ENCODE assay signal across 15 cellular contexts in genomic region chr6:107698146-107698545, GRCh38.
DNase-seq lines count a peak whose midpoint lies in the region; ATAC-seq, FAIRE-seq and TF ChIP-seq lines count a peak whose summit lies in the region.
"Had no signal": no experiment of that assay in that cellular context is flagged by ENCODE, and none has a peak within 500 bp of the region (broad histone marks: within the 10 kb centered on the region; RNA-seq: fewer than 3 reads in every experiment).

No MANE protein-coding gene starts in this region.

- H3K9me3 Mint-ChIP-seq in naive thymus-derived CD8-positive, alpha-beta T cell = peaks cover 0 to 11% (median 0%) of the 10 kb centered on the region in 9 donors
- peaks cover 9% of the 10 kb centered on the region for H3K9me3 Mint-ChIP-seq in neural progenitor cell
- H3K9me3 Mint-ChIP-seq in activated T-helper 2 cell treated with anti-CD3 and anti-CD28 coated beads, Interferon-gamma antibody, Interleukin-2, Interleukin-4, amounts not matched to agents 10 μg/mL and 5 μg/mL and 100 μg/mL, durations not matched to agents 14 hours and 24 hours and 36 hours = no peaks in the 10 kb centered on the region

- no peaks in the 10 kb centered on the region for H3F3A ChIP-seq in neural progenitor cell (ENCODE audit: low read depth)

- no peaks in the 10 kb centered on the region for H3K27me3 Mint-ChIP-seq in naive thymus-derived CD8-positive, alpha-beta T cell
- peaks cover 9% of the 10 kb centered on the region for H3K27me3 Mint-ChIP-seq in neural progenitor cell (ENCODE audit: insufficient read depth, low read depth)
- H3K27me3 Mint-ChIP-seq in activated T-helper 2 cell treated with anti-CD3 and anti-CD28 coated beads, Interferon-gamma antibody, Interleukin-2, Interleukin-4, amounts not matched to agents 10 μg/mL and 5 μg/mL and 100 μg/mL, durations not matched to agents 14 hours and 24 hours and 36 hours (ENCODE audit: low read depth) = peaks cover 25% of the 10 kb centered on the region

- H3K4me2 ChIP-seq in neural progenitor cell = no peak overlapping the region

- peaks cover 0 to 5% (median 4%) of the 10 kb centered on the region in 3 donors for H3K36me3 Mint-ChIP-seq in naive thymus-derived CD8-positive, alpha-beta T cell
- no peaks in the 10 kb centered on the region for H3K36me3 Mint-ChIP-seq in neural progenitor cell
- no peaks in the 10 kb centered on the region for H3K36me3 Mint-ChIP-seq in activated T-helper 2 cell treated with anti-CD3 and anti-CD28 coated beads, Interferon-gamma antibody, Interleukin-2, Interleukin-4, amounts not matched to agents 10 μg/mL and 5 μg/mL and 100 μg/mL, durations not matched to agents 14 hours and 24 hours and 36 hours (ENCODE audit: low read depth)

- H3K4me1 ChIP-seq in neural progenitor cell = no peaks in the 10 kb centered on the region

- no peak overlapping the region for H3K27ac ChIP-seq in neural progenitor cell

- H3K27ac Mint-ChIP-seq in naive thymus-derived CD8-positive, alpha-beta T cell = peak overlapping the region in 7 of 10 donors; percentile 11 to 75 (median 21)
- no peak overlapping the region for H3K27ac Mint-ChIP-seq in neural progenitor cell
- no peak overlapping the region for H3K27ac Mint-ChIP-seq in activated T-helper 2 cell treated with anti-CD3 and anti-CD28 coated beads, Interferon-gamma antibody, Interleukin-2, Interleukin-4, amounts not matched to agents 10 μg/mL and 5 μg/mL and 100 μg/mL, durations not matched to agents 14 hours and 24 hours and 36 hours
- H3K27ac Mint-ChIP-seq: activated CD8-positive, alpha-beta memory T cell treated with anti-CD3 and anti-CD28 coated beads, Interleukin-2, amount 10 ng/mL, durations not matched to agents 7 days and 5 days had no signal

- no peak overlapping the region for H2AFZ ChIP-seq in neural progenitor cell (replicated peaks)

- no peak for ATAC-seq in naive thymus-derived CD8-positive, alpha-beta T cell
- no peak for ATAC-seq in GM18511 (IDR thresholded peaks at IDR 0.05; ENCODE audit: unreplicated experiment)
- ATAC-seq: activated CD8-positive, alpha-beta memory T cell treated with anti-CD3 and anti-CD28 coated beads, Interleukin-2, amount 10 ng/mL, durations not matched to agents 7 days and 5 days; GM12878 had no signal

- H3K4me3 Mint-ChIP-seq in naive thymus-derived CD8-positive, alpha-beta T cell = no peak overlapping the region
- H3K4me3 Mint-ChIP-seq in neural progenitor cell = no peak overlapping the region
- no peak overlapping the region for H3K4me3 Mint-ChIP-seq in activated T-helper 2 cell treated with anti-CD3 and anti-CD28 coated beads, Interferon-gamma antibody, Interleukin-2, Interleukin-4, amounts not matched to agents 10 μg/mL and 5 μg/mL and 100 μg/mL, durations not matched to agents 14 hours and 24 hours and 36 hours (ENCODE audit: low read depth)
- H3K4me3 Mint-ChIP-seq: activated CD8-positive, alpha-beta memory T cell treated with anti-CD3 and anti-CD28 coated beads, Interleukin-2, amount 10 ng/mL, durations not matched to agents 7 days and 5 days had no signal

- H3K4me3 ChIP-seq in bronchial epithelial cell (ENCODE audit: low read depth, low read length) = no peak overlapping the region
- no peak overlapping the region for H3K4me3 ChIP-seq in neural progenitor cell
- H3K4me3 ChIP-seq: GM12878 had no signal

- H3K27me3 ChIP-seq in bronchial epithelial cell (ENCODE audit: control insufficient read depth, insufficient read depth, low read length) (no peaks in the 10 kb centered on the region), neural progenitor cell (no peaks in the 10 kb centered on the region)

- DNase-seq in AG20443 (ENCODE audit: low spot score) (peak; percentile 76), HK-2 (ENCODE audit: unreplicated experiment) (peak; percentile 17), bronchial epithelial cell (ENCODE audit: low read depth) (peak; percentile 66), neural progenitor cell (ENCODE audit: low spot score) (no peak), NCI-H146 treated with DMSO at 0.1 percent for 48 hours (lab: John Stamatoyannopoulos, UW; ENCODE audit: unreplicated experiment) (no peak)
- DNase-seq in naive thymus-derived CD8-positive, alpha-beta T cell = no peak
- no peak for DNase-seq in activated T-helper 2 cell treated with anti-CD3 and anti-CD28 coated beads, Interferon-gamma antibody, Interleukin-2, Interleukin-4, amounts not matched to agents 10 μg/mL and 5 μg/mL and 100 μg/mL, durations not matched to agents 14 hours and 24 hours and 36 hours (ENCODE audit: low spot score)
- DNase-seq: activated CD8-positive, alpha-beta memory T cell treated with anti-CD3 and anti-CD28 coated beads, Interleukin-2, amount 10 ng/mL, durations not matched to agents 7 days and 5 days; amniotic stem cell; KG1; NCI-H2171 treated with DMSO at 0.1 percent for 48 hours; stimulated activated CD4-positive, alpha-beta T cell treated with anti-CD3 and anti-CD28 coated beads, Interleukin-15, amount 100 ng/mL, for 24 hours had no signal

- H3K9me3 ChIP-seq in neural progenitor cell (ENCODE audit: low read depth) = no peaks in the 10 kb centered on the region

- H3K4me1 Mint-ChIP-seq in naive thymus-derived CD8-positive, alpha-beta T cell = peaks cover 25 to 45% (median 31%) of the 10 kb centered on the region in 4 donors
- peaks cover 21% of the 10 kb centered on the region for H3K4me1 Mint-ChIP-seq in neural progenitor cell
- no peaks in the 10 kb centered on the region for H3K4me1 Mint-ChIP-seq in activated T-helper 2 cell treated with anti-CD3 and anti-CD28 coated beads, Interferon-gamma antibody, Interleukin-2, Interleukin-4, amounts not matched to agents 10 μg/mL and 5 μg/mL and 100 μg/mL, durations not matched to agents 14 hours and 24 hours and 36 hours (ENCODE audit: low read depth)

- H3K9ac ChIP-seq in neural progenitor cell = no peak overlapping the region

- intact Hi-C loops in activated T-helper 2 cell treated with anti-CD3 and anti-CD28 coated beads, Interferon-gamma antibody, Interleukin-2, Interleukin-4, amounts not matched to agents 10 μg/mL and 5 μg/mL and 100 μg/mL, durations not matched to agents 14 hours and 24 hours and 36 hours (cut with micrococcal nuclease) = no loop called here

- H4K20me1 ChIP-seq in neural progenitor cell (ENCODE audit: low read depth) = no peaks in the 10 kb centered on the region

- no peak for FAIRE-seq in bronchial epithelial cell (lab: Jason Lieb, UNC)
- FAIRE-seq: GM12878, H1 had no signal

- POLR2A ChIA-PET in naive thymus-derived CD8-positive, alpha-beta T cell (lab: Charles Lee) = interaction anchor here (1.0 kb wide), 1 partner anchor 153 kb away, joined by 4 read pairs; no protein-coding TSS in a partner anchor

- TF ChIP-seq CTCF in bronchial epithelial cell (IDR thresholded peaks at IDR 0.05; ENCODE audit: insufficient read depth, low read length, severe bottlenecking) (no peak), neural progenitor cell (IDR thresholded peaks at IDR 0.05) (no peak)

- H3K36me3 ChIP-seq in bronchial epithelial cell (ENCODE audit: control insufficient read depth, insufficient read depth, low read length) = no peaks in the 10 kb centered on the region
- no peaks in the 10 kb centered on the region for H3K36me3 ChIP-seq in neural progenitor cell

- no peaks in the 10 kb centered on the region for H3K79me2 ChIP-seq in neural progenitor cell (ENCODE audit: low read depth)

Comparison
In these comparisons a context has a peak if more than half of its experiments do, and no peak if none do; other contexts are left out.
1. DNase-seq: peak in AG20443 (single experiment), HK-2 (single experiment) and bronchial epithelial cell (single experiment); none in naive thymus-derived CD8-positive, alpha-beta T cell (0 of 10), neural progenitor cell (single experiment), NCI-H146 treated with DMSO at 0.1 percent for 48 hours (single experiment) and activated T-helper 2 cell treated with anti-CD3 and anti-CD28 coated beads, Interferon-gamma antibody, Interleukin-2, Interleukin-4, amounts not matched to agents 10 μg/mL and 5 μg/mL and 100 μg/mL, durations not matched to agents 14 hours and 24 hours and 36 hours (single experiment).
2. H3K27ac Mint-ChIP-seq: peak in naive thymus-derived CD8-positive, alpha-beta T cell (7 of 10); none in neural progenitor cell (single experiment) and activated T-helper 2 cell treated with anti-CD3 and anti-CD28 coated beads, Interferon-gamma antibody, Interleukin-2, Interleukin-4, amounts not matched to agents 10 μg/mL and 5 μg/mL and 100 μg/mL, durations not matched to agents 14 hours and 24 hours and 36 hours (single experiment).